ENCODE assay signal across 6 cellular contexts in genomic region chr17:76121932-76122383, GRCh38. TPM values are rescaled to one million over a fixed set of nuclear protein-coding genes. Genes with fewer than 3 reads are reported as not detected.
A peak's percentile ranks its signal among the peaks of the same experiment; 100 is the strongest.
DNase-seq lines count a peak whose midpoint lies in the region; ATAC-seq and TF ChIP-seq lines count a peak whose summit lies in the region.

No MANE protein-coding gene starts in this region.

- H3K27me3 ChIP-seq in testis = no peaks in the 10 kb centered on the region

- H3K9me3 ChIP-seq in testis = no peaks in the 10 kb centered on the region

- DNase-seq in activated CD8-positive, alpha-beta memory T cell treated with anti-CD3 and anti-CD28 coated beads, Interleukin-2, amount 10 ng/mL, durations not matched to agents 7 days and 5 days = no peak
- no peak for DNase-seq in activated CD8-positive, alpha-beta memory T cell treated with anti-CD3 and anti-CD28 coated beads, Interleukin-2, amount 50 U/mL, for 4 hours
- DNase-seq in germinal center (ENCODE audit: low spot score) (peak; percentile 41), testis (peak; percentile 43), dedifferentiated amniotic fluid mesenchymal stem cell (ENCODE audit: extremely low spot score) (no peak), KG1 (lab: John Stamatoyannopoulos, UW) (no peak)

- no peaks in the 10 kb centered on the region for H3K9me3 Mint-ChIP-seq in activated CD8-positive, alpha-beta memory T cell treated with anti-CD3 and anti-CD28 coated beads, Interleukin-2, amount 10 ng/mL, durations not matched to agents 7 days and 5 days (ENCODE audit: low read depth)

- H3K27ac ChIP-seq in testis = no peak overlapping the region

- no peak for TF ChIP-seq CTCF in testis (IDR thresholded peaks at IDR 0.05)

- H3K4me1 ChIP-seq in testis = peaks cover 6% of the 10 kb centered on the region

- no peak overlapping the region for H3K4me3 Mint-ChIP-seq in activated CD8-positive, alpha-beta memory T cell treated with anti-CD3 and anti-CD28 coated beads, Interleukin-2, amount 10 ng/mL, durations not matched to agents 7 days and 5 days

- TF ChIP-seq POLR2A in testis (IDR thresholded peaks at IDR 0.05) = no peak

- ATAC-seq in activated CD8-positive, alpha-beta memory T cell treated with anti-CD3 and anti-CD28 coated beads, Interleukin-2, amount 10 ng/mL, durations not matched to agents 7 days and 5 days = peak; percentile 8

- H3K36me3 Mint-ChIP-seq in activated CD8-positive, alpha-beta memory T cell treated with anti-CD3 and anti-CD28 coated beads, Interleukin-2, amount 10 ng/mL, durations not matched to agents 7 days and 5 days = no peaks in the 10 kb centered on the region

- H3K27ac Mint-ChIP-seq in activated CD8-positive, alpha-beta memory T cell treated with anti-CD3 and anti-CD28 coated beads, Interleukin-2, amount 10 ng/mL, durations not matched to agents 7 days and 5 days = peak overlapping the region; percentile 77

- no peaks in the 10 kb centered on the region for H3K27me3 Mint-ChIP-seq in activated CD8-positive, alpha-beta memory T cell treated with anti-CD3 and anti-CD28 coated beads, Interleukin-2, amount 10 ng/mL, durations not matched to agents 7 days and 5 days

- no peaks in the 10 kb centered on the region for H3K36me3 ChIP-seq in testis (ENCODE audit: low read depth, missing control alignments)

- intact Hi-C loops in testis (cut with DNase I; ENCODE audit: low total_unique reads) = loop anchor here (5.0 kb wide), 1 partner anchor 160 kb away; no protein-coding TSS in a partner anchor

- H3K4me3 ChIP-seq in testis = peak overlapping the region; percentile 45 to 49

- CTCF ChIA-PET in activated CD8-positive, alpha-beta memory T cell treated with anti-CD3 and anti-CD28 coated beads, Interleukin-2, amount 10 ng/mL, durations not matched to agents 7 days and 5 days (lab: Charles Lee) = interaction anchor here (0.8 to 17.4 kb wide), 34 partner anchors 10 to 347 kb away, joined by 3 to 308 read pairs (median 6); partner anchors contain the start of genes EXOC7 and FOXJ1

- H3K4me1 Mint-ChIP-seq in activated CD8-positive, alpha-beta memory T cell treated with anti-CD3 and anti-CD28 coated beads, Interleukin-2, amount 10 ng/mL, durations not matched to agents 7 days and 5 days = peaks cover 13% of the 10 kb centered on the region

- WGBS in testis, 2 donors = 35 to 42% methylated on average over 9 to 41 of the region's 41 CpGs

RNA-seq across cellular contexts. Expression of gene EXOC7, which starts 18.4 kb away (rescaled TPM):
- total RNA-seq in activated CD8-positive, alpha-beta memory T cell treated with anti-CD3 and anti-CD28 coated beads, Interleukin-2, amount 10 ng/mL, durations not matched to agents 7 days and 5 days = 100 to 1,000 TPM; 132 to 137 TPM
- 100 to 1,000 TPM; 138 TPM for total RNA-seq in testis
- 99.1 TPM for polyA plus RNA-seq in testis (ENCODE audit: insufficient read depth, low read depth, low replicate concordance)

RNA-seq across cellular contexts. Expression of gene FOXJ1, which starts 19.1 kb away (rescaled TPM):
- under 1 TPM in 1 of 2 experiments, not detected in 1; 0.55 TPM for total RNA-seq in activated CD8-positive, alpha-beta memory T cell treated with anti-CD3 and anti-CD28 coated beads, Interleukin-2, amount 10 ng/mL, durations not matched to agents 7 days and 5 days
- total RNA-seq in testis = 10 to 100 TPM; 22.9 to 29.4 TPM
- 30.5 TPM for polyA plus RNA-seq in testis (ENCODE audit: insufficient read depth, low read depth, low replicate concordance)

RNA-seq across cellular contexts. Expression of gene ZACN, which starts 43.0 kb away (rescaled TPM):
- under 1 TPM; 0.26 to 0.87 TPM for total RNA-seq in activated CD8-positive, alpha-beta memory T cell treated with anti-CD3 and anti-CD28 coated beads, Interleukin-2, amount 10 ng/mL, durations not matched to agents 7 days and 5 days
- under 1 TPM in 1 of 2 donors, not detected in 1; 0.31 TPM for total RNA-seq in testis
- 0.13 TPM for polyA plus RNA-seq in testis (ENCODE audit: insufficient read depth, low read depth, low replicate concordance)

RNA-seq across cellular contexts. Expression of gene GALR2, which starts 47.4 kb away (rescaled TPM):
- total RNA-seq in activated CD8-positive, alpha-beta memory T cell treated with anti-CD3 and anti-CD28 coated beads, Interleukin-2, amount 10 ng/mL, durations not matched to agents 7 days and 5 days = under 1 TPM; 0.29 to 0.47 TPM
- total RNA-seq in testis = 1 to 10 TPM in 1 of 2 donors, under 1 TPM in 1; 0.31 to 1.6 TPM
- 0.47 TPM for polyA plus RNA-seq in testis (ENCODE audit: insufficient read depth, low read depth, low replicate concordance)

RNA-seq across cellular contexts. Expression of gene SRP68, which starts 49.6 kb away (rescaled TPM):
- 100 to 1,000 TPM in 1 of 2 experiments, 10 to 100 TPM in 1; 92.0 to 116 TPM for total RNA-seq in activated CD8-positive, alpha-beta memory T cell treated with anti-CD3 and anti-CD28 coated beads, Interleukin-2, amount 10 ng/mL, durations not matched to agents 7 days and 5 days
- total RNA-seq in testis = 10 to 100 TPM; 49.2 to 53.4 TPM
- 79.6 TPM for polyA plus RNA-seq in testis (ENCODE audit: insufficient read depth, low read depth, low replicate concordance)

Comparison
In these comparisons a context has a peak if more than half of its experiments do, and no peak if none do; other contexts are left out.
1. DNase-seq: peak in germinal center (single experiment) and testis (single experiment); none in activated CD8-positive, alpha-beta memory T cell treated with anti-CD3 and anti-CD28 coated beads, Interleukin-2, amount 10 ng/mL, durations not matched to agents 7 days and 5 days (single experiment), activated CD8-positive, alpha-beta memory T cell treated with anti-CD3 and anti-CD28 coated beads, Interleukin-2, amount 50 U/mL, for 4 hours (single experiment), dedifferentiated amniotic fluid mesenchymal stem cell (single experiment) and KG1 (single experiment).
2. RNA of gene FOXJ1, which starts 19.1 kb away (total RNA-seq): 22.9 to 29.4 TPM in testis; 0.55 TPM in activated CD8-positive, alpha-beta memory T cell treated with anti-CD3 and anti-CD28 coated beads, Interleukin-2, amount 10 ng/mL, durations not matched to agents 7 days and 5 days; every median in the first group is over 10 times any median in the second.